ENCODE assay signal across 1 cellular context in genomic region chr3:59678042-59678707, GRCh38.
TF ChIP-seq lines count a peak whose summit lies in the region.

No MANE protein-coding gene starts in this region.

TF ChIP-seq in SK-N-SH treated with all-trans-retinoic acid at 6 μM for 48 hours, 23 proteins besides CTCF, POLR2A, EP300 and RAD21 (continued from another document):
- no peak for TF ChIP-seq ZNF70 (CRISPR knock-in tag; IDR thresholded peaks at IDR 0.05)
- TF ChIP-seq TOX (CRISPR knock-in tag; IDR thresholded peaks at IDR 0.05; ENCODE audit: borderline replicate concordance) = no peak
